1 cellular context compared by ENCODE assay signal in the genomic region with DNA sequence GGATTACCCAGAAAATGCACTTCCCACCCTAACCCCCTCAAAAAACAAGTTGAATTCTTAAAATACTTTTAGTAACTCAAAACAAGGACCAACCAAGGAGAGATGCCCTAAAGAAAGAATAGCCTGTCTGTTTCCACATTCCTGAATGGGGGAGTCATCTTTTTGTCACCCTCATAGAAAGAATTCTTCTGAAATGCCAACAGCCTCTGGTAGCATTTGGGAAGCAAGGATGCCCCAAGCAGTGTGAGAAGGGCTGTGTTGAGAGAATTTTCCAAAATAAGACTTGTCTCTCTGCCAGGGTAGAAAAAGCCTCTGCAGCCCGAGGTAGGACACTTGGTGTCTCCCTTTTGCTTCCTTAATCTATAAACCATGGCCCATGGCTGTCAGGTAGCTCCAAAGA.
TF ChIP-seq lines count a peak whose summit lies in the region.

No MANE protein-coding gene starts in this region.

TF ChIP-seq in GM23338, 12 proteins besides CTCF, POLR2A, EP300 and RAD21 (continued from another document):
- TF ChIP-seq, protein P1, sequence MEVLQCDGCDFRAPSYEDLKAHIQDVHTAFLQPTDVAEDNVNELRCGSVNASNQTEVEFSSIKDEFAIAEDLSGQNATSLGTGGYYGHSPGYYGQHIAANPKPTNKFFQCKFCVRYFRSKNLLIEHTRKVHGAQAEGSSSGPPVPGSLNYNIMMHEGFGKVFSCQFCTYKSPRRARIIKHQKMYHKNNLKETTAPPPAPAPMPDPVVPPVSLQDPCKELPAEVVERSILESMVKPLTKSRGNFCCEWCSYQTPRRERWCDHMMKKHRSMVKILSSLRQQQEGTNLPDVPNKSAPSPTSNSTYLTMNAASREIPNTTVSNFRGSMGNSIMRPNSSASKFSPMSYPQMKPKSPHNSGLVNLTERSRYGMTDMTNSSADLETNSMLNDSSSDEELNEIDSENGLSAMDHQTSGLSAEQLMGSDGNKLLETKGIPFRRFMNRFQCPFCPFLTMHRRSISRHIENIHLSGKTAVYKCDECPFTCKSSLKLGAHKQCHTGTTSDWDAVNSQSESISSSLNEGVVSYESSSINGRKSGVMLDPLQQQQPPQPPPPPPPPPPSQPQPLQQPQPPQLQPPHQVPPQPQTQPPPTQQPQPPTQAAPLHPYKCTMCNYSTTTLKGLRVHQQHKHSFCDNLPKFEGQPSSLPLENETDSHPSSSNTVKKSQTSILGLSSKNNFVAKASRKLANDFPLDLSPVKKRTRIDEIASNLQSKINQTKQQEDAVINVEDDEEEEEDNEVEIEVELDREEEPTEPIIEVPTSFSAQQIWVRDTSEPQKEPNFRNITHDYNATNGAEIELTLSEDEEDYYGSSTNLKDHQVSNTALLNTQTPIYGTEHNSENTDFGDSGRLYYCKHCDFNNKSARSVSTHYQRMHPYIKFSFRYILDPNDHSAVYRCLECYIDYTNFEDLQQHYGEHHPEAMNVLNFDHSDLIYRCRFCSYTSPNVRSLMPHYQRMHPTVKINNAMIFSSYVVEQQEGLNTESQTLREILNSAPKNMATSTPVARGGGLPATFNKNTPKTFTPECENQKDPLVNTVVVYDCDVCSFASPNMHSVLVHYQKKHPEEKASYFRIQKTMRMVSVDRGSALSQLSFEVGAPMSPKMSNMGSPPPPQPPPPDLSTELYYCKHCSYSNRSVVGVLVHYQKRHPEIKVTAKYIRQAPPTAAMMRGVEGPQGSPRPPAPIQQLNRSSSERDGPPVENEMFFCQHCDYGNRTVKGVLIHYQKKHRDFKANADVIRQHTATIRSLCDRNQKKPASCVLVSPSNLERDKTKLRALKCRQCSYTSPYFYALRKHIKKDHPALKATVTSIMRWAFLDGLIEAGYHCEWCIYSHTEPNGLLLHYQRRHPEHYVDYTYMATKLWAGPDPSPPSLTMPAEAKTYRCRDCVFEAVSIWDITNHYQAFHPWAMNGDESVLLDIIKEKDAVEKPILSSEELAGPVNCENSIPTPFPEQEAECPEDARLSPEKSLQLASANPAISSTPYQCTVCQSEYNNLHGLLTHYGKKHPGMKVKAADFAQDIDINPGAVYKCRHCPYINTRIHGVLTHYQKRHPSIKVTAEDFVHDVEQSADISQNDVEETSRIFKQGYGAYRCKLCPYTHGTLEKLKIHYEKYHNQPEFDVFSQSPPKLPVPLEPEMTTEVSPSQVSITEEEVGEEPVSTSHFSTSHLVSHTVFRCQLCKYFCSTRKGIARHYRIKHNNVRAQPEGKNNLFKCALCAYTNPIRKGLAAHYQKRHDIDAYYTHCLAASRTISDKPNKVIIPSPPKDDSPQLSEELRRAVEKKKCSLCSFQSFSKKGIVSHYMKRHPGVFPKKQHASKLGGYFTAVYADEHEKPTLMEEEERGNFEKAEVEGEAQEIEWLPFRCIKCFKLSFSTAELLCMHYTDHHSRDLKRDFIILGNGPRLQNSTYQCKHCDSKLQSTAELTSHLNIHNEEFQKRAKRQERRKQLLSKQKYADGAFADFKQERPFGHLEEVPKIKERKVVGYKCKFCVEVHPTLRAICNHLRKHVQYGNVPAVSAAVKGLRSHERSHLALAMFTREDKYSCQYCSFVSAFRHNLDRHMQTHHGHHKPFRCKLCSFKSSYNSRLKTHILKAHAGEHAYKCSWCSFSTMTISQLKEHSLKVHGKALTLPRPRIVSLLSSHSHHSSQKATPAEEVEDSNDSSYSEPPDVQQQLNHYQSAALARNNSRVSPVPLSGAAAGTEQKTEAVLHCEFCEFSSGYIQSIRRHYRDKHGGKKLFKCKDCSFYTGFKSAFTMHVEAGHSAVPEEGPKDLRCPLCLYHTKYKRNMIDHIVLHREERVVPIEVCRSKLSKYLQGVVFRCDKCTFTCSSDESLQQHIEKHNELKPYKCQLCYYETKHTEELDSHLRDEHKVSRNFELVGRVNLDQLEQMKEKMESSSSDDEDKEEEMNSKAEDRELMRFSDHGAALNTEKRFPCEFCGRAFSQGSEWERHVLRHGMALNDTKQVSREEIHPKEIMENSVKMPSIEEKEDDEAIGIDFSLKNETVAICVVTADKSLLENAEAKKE (CRISPR knock-in tag; IDR thresholded peaks at IDR 0.05): no peak
